ENCODE assay signal across 10 cellular contexts in the genomic region with DNA sequence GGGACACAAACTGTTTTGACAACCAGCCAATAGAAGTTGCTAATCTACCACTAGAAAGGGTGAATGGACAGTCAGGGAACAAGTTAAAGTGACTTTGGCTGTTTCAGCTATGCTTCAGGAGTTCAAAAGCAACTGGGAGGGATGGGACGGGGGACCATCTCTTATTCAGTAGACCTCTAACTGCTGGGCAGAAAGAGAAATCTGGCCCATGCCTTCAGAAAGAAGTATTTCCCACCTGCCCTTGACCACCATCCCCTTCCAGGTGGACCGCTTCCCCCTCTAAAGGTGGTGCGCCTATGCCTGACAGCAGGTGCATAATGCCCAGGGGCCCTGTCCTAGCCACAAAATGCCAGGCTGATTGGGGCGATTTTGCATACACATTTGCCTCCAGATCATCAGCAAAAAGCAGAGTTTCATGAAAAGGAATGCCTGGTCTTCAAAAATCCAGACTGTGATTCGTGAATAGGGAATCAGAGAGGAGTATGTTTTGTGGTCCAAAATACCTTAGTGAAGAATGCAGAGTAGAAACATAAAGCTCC. TPM values are rescaled to one million over a fixed set of nuclear protein-coding genes. Genes with fewer than 3 reads are reported as not detected.
A peak's percentile ranks its signal among the peaks of the same experiment; 100 is the strongest.
DNase-seq lines count a peak whose midpoint lies in the region; ATAC-seq and TF ChIP-seq lines count a peak whose summit lies in the region.
"Had no signal": no experiment of that assay in that cellular context is flagged by ENCODE, and none has a peak within 500 bp of the region (broad histone marks: within the 10 kb centered on the region; RNA-seq: fewer than 3 reads in every experiment).

No MANE protein-coding gene starts in this region.

- H3K4me1 Mint-ChIP-seq in activated naive CD4-positive, alpha-beta T cell treated with anti-CD3 and anti-CD28 coated beads, Interleukin-2, amount 50 U/mL, for 24 hours: peaks cover 59% of the 10 kb centered on the region
- H3K4me1 Mint-ChIP-seq in activated naive CD8-positive, alpha-beta T cell treated with anti-CD3 and anti-CD28 coated beads, Interleukin-2, amount 50 U/mL, for 24 hours: peaks cover 72% of the 10 kb centered on the region
- peaks cover 47% of the 10 kb centered on the region for H3K4me1 Mint-ChIP-seq in memory B cell

- no peaks in the 10 kb centered on the region for H3K27me3 Mint-ChIP-seq in activated naive CD4-positive, alpha-beta T cell treated with anti-CD3 and anti-CD28 coated beads, Interleukin-2, amount 50 U/mL, for 24 hours
- H3K27me3 Mint-ChIP-seq in activated naive CD8-positive, alpha-beta T cell treated with anti-CD3 and anti-CD28 coated beads, Interleukin-2, amount 50 U/mL, for 24 hours: no peaks in the 10 kb centered on the region
- no peaks in the 10 kb centered on the region for H3K27me3 Mint-ChIP-seq in memory B cell

- TF ChIP-seq CTCF in tibial nerve (IDR thresholded peaks at IDR 0.05) (no peak), GM10266 (IDR thresholded peaks at IDR 0.05; ENCODE audit: control insufficient read depth, insufficient read depth, low read depth, missing control alignments) (no peak)

- peak overlapping the region in 2 of 4 donors; percentile 5 to 89 for H3K4me3 ChIP-seq in tibial nerve
- H3K4me3 ChIP-seq: MG63 had no signal

- H3K36me3 Mint-ChIP-seq in activated naive CD4-positive, alpha-beta T cell treated with anti-CD3 and anti-CD28 coated beads, Interleukin-2, amount 50 U/mL, for 24 hours: peaks cover 13% of the 10 kb centered on the region
- peaks cover 36% of the 10 kb centered on the region for H3K36me3 Mint-ChIP-seq in activated naive CD8-positive, alpha-beta T cell treated with anti-CD3 and anti-CD28 coated beads, Interleukin-2, amount 50 U/mL, for 24 hours (ENCODE audit: low read depth)
- peaks cover 25% of the 10 kb centered on the region for H3K36me3 Mint-ChIP-seq in memory B cell

- TF ChIP-seq EP300 in tibial nerve (IDR thresholded peaks at IDR 0.05): no peak

- TF ChIP-seq POLR2A in tibial nerve (IDR thresholded peaks at IDR 0.05): no peak

- no peak for DNase-seq in activated naive CD4-positive, alpha-beta T cell treated with anti-CD3 and anti-CD28 coated beads, Interleukin-2, amount 50 U/mL, for 16 hours
- DNase-seq in activated naive CD8-positive, alpha-beta T cell treated with anti-CD3 and anti-CD28 coated beads, Interleukin-2, amount 50 U/mL, for 24 hours: no peak
- DNase-seq in memory B cell (ENCODE audit: low spot score in 2 of 2): no peak
- no peak for DNase-seq in tibial nerve (ENCODE audit: low spot score in 2 of 2)
- DNase-seq in iPS-NIHi7 (ENCODE audit: extremely low spot score): no peak
- no peak for DNase-seq in GM10266 (ENCODE audit: extremely low spot score)
- DNase-seq: foreskin melanocyte, MG63 had no signal

- H3K9me3 ChIP-seq in tibial nerve: no peaks in the 10 kb centered on the region
- H3K9me3 ChIP-seq: MG63 had no signal

- WGBS in tibial nerve, 2 donors: 75 to 80% methylated on average over 5 of the region's 5 CpGs

- peaks cover 0 to 29% (median 0%) of the 10 kb centered on the region in 3 donors for H3K36me3 ChIP-seq in tibial nerve

- no peaks in the 10 kb centered on the region for H3K9me3 Mint-ChIP-seq in activated naive CD4-positive, alpha-beta T cell treated with anti-CD3 and anti-CD28 coated beads, Interleukin-2, amount 50 U/mL, for 24 hours
- H3K9me3 Mint-ChIP-seq in activated naive CD8-positive, alpha-beta T cell treated with anti-CD3 and anti-CD28 coated beads, Interleukin-2, amount 50 U/mL, for 24 hours: no peaks in the 10 kb centered on the region
- H3K9me3 Mint-ChIP-seq in memory B cell: no peaks in the 10 kb centered on the region

- no peak for ATAC-seq in activated naive CD8-positive, alpha-beta T cell treated with anti-CD3 and anti-CD28 coated beads, Interleukin-2, amount 50 U/mL, for 24 hours
- ATAC-seq in memory B cell (ENCODE audit: low read depth) (no peak), GM19467 (IDR thresholded peaks at IDR 0.05; ENCODE audit: unreplicated experiment) (no peak)

- peak overlapping the region; percentile 85 for H3K27ac Mint-ChIP-seq in activated naive CD4-positive, alpha-beta T cell treated with anti-CD3 and anti-CD28 coated beads, Interleukin-2, amount 50 U/mL, for 24 hours
- H3K27ac Mint-ChIP-seq in activated naive CD8-positive, alpha-beta T cell treated with anti-CD3 and anti-CD28 coated beads, Interleukin-2, amount 50 U/mL, for 24 hours: peak overlapping the region; percentile 80
- peak overlapping the region; percentile 5 for H3K27ac Mint-ChIP-seq in memory B cell

- peak overlapping the region; percentile 87 for H3K4me3 Mint-ChIP-seq in activated naive CD4-positive, alpha-beta T cell treated with anti-CD3 and anti-CD28 coated beads, Interleukin-2, amount 50 U/mL, for 24 hours
- peak overlapping the region; percentile 98 for H3K4me3 Mint-ChIP-seq in activated naive CD8-positive, alpha-beta T cell treated with anti-CD3 and anti-CD28 coated beads, Interleukin-2, amount 50 U/mL, for 24 hours
- H3K4me3 Mint-ChIP-seq in memory B cell: peak overlapping the region; percentile 81

- H3K27ac ChIP-seq in tibial nerve: peak overlapping the region; percentile 3 to 97 (median 54)

- peaks cover 0 to 74% (median 37%) of the 10 kb centered on the region in 4 donors for H3K4me1 ChIP-seq in tibial nerve

- no peaks in the 10 kb centered on the region for H3K27me3 ChIP-seq in tibial nerve
- H3K27me3 ChIP-seq: MG63 had no signal

RNA-seq across cellular contexts. Expression of gene ITPKB, which starts 5.1 kb away (rescaled TPM):
- 10 to 100 TPM; 49.2 to 82.0 (median 52.7) TPM for total RNA-seq in tibial nerve

Comparison
In these comparisons a context has a peak if more than half of its experiments do, and no peak if none do; other contexts are left out.
1. H3K27ac Mint-ChIP-seq: peak in every context shown above with its lines; median percentile 85 in activated naive CD4-positive, alpha-beta T cell treated with anti-CD3 and anti-CD28 coated beads, Interleukin-2, amount 50 U/mL, for 24 hours; 80 in activated naive CD8-positive, alpha-beta T cell treated with anti-CD3 and anti-CD28 coated beads, Interleukin-2, amount 50 U/mL, for 24 hours; 5 in memory B cell.